Comparison of ENCODE assay signal across 1 cellular context in genomic region chr14:24176599-24176998, GRCh38.
TF ChIP-seq lines count a peak whose summit lies in the region.

No MANE protein-coding gene starts in this region.

TF ChIP-seq in HEK293, 187 proteins besides CTCF, POLR2A, EP300 and RAD21 (continued from another document):
- TF ChIP-seq ZNF398 (tag by site-specific recombination; IDR thresholded peaks at IDR 0.05) (no peak), ZNF768 (tag by site-specific recombination; IDR thresholded peaks at IDR 0.05) (no peak), ZNF530 (tag by site-specific recombination; IDR thresholded peaks at IDR 0.05; ENCODE audit: low read depth) (no peak), ZNF426 (tag by site-specific recombination; IDR thresholded peaks at IDR 0.05) (no peak)
- TF ChIP-seq, protein P1, sequence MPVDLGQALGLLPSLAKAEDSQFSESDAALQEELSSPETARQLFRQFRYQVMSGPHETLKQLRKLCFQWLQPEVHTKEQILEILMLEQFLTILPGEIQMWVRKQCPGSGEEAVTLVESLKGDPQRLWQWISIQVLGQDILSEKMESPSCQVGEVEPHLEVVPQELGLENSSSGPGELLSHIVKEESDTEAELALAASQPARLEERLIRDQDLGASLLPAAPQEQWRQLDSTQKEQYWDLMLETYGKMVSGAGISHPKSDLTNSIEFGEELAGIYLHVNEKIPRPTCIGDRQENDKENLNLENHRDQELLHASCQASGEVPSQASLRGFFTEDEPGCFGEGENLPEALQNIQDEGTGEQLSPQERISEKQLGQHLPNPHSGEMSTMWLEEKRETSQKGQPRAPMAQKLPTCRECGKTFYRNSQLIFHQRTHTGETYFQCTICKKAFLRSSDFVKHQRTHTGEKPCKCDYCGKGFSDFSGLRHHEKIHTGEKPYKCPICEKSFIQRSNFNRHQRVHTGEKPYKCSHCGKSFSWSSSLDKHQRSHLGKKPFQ (tag by site-specific recombination; IDR thresholded peaks at IDR 0.05): no peak
TF ChIP-seq in HEK293: peak in this region for 0.
